Comparison of ENCODE assay signal across 21 cellular contexts in the genomic region with DNA sequence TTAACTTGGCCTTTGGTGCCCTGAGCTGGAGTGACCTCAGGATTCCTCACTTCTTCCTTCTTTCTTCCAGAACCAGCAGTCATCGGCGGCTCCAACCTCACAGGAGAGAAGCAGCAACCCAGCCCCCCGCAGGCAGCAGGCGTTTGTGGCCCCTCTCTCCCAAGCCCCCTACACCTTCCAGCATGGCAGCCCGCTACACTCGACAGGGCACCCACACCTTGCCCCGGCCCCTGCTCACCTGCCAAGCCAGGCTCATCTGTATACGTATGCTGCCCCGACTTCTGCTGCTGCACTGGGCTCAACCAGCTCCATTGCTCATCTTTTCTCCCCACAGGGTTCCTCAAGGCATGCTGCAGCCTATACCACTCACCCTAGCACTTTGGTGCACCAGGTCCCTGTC.
"Had no signal": no experiment of that assay in that cellular context is flagged by ENCODE, and none has a peak within 500 bp of the region (broad histone marks: within the 10 kb centered on the region; RNA-seq: fewer than 3 reads in every experiment).

No MANE protein-coding gene starts in this region.

- H3K27ac ChIP-seq: breast epithelium, esophagus muscularis mucosa, gastroesophageal sphincter, heart left ventricle, left lung, parathyroid adenoma, sigmoid colon, thyroid gland had no signal

- ATAC-seq: gastroesophageal sphincter, heart left ventricle, left lung had no signal

- H3K4me3 ChIP-seq: breast epithelium, esophagus muscularis mucosa, gastroesophageal sphincter, heart left ventricle, left lung, sigmoid colon, thyroid gland had no signal

- H3K27ac Mint-ChIP-seq: activated CD4-positive, alpha-beta memory T cell treated with anti-CD3 and anti-CD28 coated beads, Interleukin-2, amount 10 ng/mL, durations not matched to agents 7 days and 5 days; activated T-helper 2 cell treated with anti-CD3 and anti-CD28 coated beads, Interferon-gamma antibody, Interleukin-2, Interleukin-4, amounts not matched to agents 10 μg/mL and 5 μg/mL and 100 μg/mL, durations not matched to agents 14 hours and 24 hours and 36 hours; mesothelial cell of epicardium; T-helper 1 cell treated with Interleukin-12 subunit alpha and Interleukin-12 subunit beta and Interleukin-4 antibody, amounts not matched to agents 30 μg/mL and 1 μg/mL, for 36 hours had no signal

- H3K27me3 Mint-ChIP-seq: activated CD4-positive, alpha-beta memory T cell treated with anti-CD3 and anti-CD28 coated beads, Interleukin-2, amount 10 ng/mL, durations not matched to agents 7 days and 5 days had no signal

- H3K9me3 ChIP-seq: breast epithelium, esophagus muscularis mucosa, gastroesophageal sphincter, heart left ventricle, left lung, sigmoid colon, thyroid gland had no signal

- DNase-seq: activated CD4-positive, alpha-beta memory T cell treated with anti-CD3 and anti-CD28 coated beads, Interleukin-2, amount 10 ng/mL, durations not matched to agents 7 days and 5 days; activated CD4-positive, alpha-beta T cell treated with anti-CD3 and anti-CD28 coated beads for 4 hours; activated naive CD4-positive, alpha-beta T cell treated with anti-CD3 and anti-CD28 coated beads for 36 hours; activated T-cell treated with anti-CD3 and anti-CD28 coated beads, Interleukin-2, amount 50 U/mL, for 1 hour; cerebellar nuclear complex; cortex of kidney; effector CD4-positive, alpha-beta T cell; heart left ventricle; left lung; sigmoid colon; stimulated activated CD4-positive, alpha-beta T cell treated with anti-CD3 and anti-CD28 coated beads, Interleukin-4, amount 100 ng/mL, for 24 hours; stimulated activated naive CD4-positive, alpha-beta T cell treated with Interleukin-2 at 50 U/mL for 16 hours; thyroid gland had no signal

- H3K4me1 ChIP-seq: breast epithelium, parathyroid adenoma had no signal

- H3K9ac ChIP-seq: parathyroid adenoma had no signal

- H3K4me3 Mint-ChIP-seq: activated CD4-positive, alpha-beta memory T cell treated with anti-CD3 and anti-CD28 coated beads, Interleukin-2, amount 10 ng/mL, durations not matched to agents 7 days and 5 days; activated naive CD4-positive, alpha-beta T cell treated with anti-CD3 and anti-CD28 coated beads for 36 hours; mesothelial cell of epicardium; neural crest cell; T-helper 1 cell treated with Interleukin-12 subunit alpha and Interleukin-12 subunit beta and Interleukin-4 antibody, amounts not matched to agents 30 μg/mL and 1 μg/mL, for 36 hours had no signal

- H3K27me3 ChIP-seq: breast epithelium, esophagus muscularis mucosa, gastroesophageal sphincter, heart left ventricle, left lung, sigmoid colon, thyroid gland had no signal

- H3K9me3 Mint-ChIP-seq: activated CD4-positive, alpha-beta memory T cell treated with anti-CD3 and anti-CD28 coated beads, Interleukin-2, amount 10 ng/mL, durations not matched to agents 7 days and 5 days; activated naive CD4-positive, alpha-beta T cell treated with anti-CD3 and anti-CD28 coated beads for 36 hours; activated T-helper 2 cell treated with anti-CD3 and anti-CD28 coated beads, Interferon-gamma antibody, Interleukin-2, Interleukin-4, amounts not matched to agents 10 μg/mL and 5 μg/mL and 100 μg/mL, durations not matched to agents 14 hours and 24 hours and 36 hours; mesothelial cell of epicardium; neural crest cell; T-helper 1 cell treated with Interleukin-12 subunit alpha and Interleukin-12 subunit beta and Interleukin-4 antibody, amounts not matched to agents 30 μg/mL and 1 μg/mL, for 36 hours had no signal
